ENCODE assay signal across 1 cellular context in genomic region chr16:31333686-31334649, GRCh38.
A peak's percentile ranks its signal among the peaks of the same experiment; 100 is the strongest.
TF ChIP-seq lines count a peak whose summit lies in the region.

No MANE protein-coding gene starts in this region.

TF ChIP-seq in K562, 482 proteins besides CTCF, POLR2A, EP300 and RAD21 (continued from another document):
- no peak for TF ChIP-seq ZNF609 (CRISPR knock-in tag; IDR thresholded peaks at IDR 0.05; ENCODE audit: borderline replicate concordance)
- TF ChIP-seq DEAF1 (CRISPR knock-in tag; IDR thresholded peaks at IDR 0.05) = peak; percentile 55
- no peak for TF ChIP-seq RNF2 (IDR thresholded peaks at IDR 0.05)
- no peak for TF ChIP-seq ZNF134 (CRISPR knock-in tag; conservative IDR thresholded peaks at IDR 0.05)
- TF ChIP-seq C11orf30 (IDR thresholded peaks at IDR 0.05; ENCODE audit: low read depth) = no peak
- TF ChIP-seq ILF3 (IDR thresholded peaks at IDR 0.05; ENCODE audit: borderline replicate concordance) = no peak
- TF ChIP-seq ZNF239 (CRISPR knock-in tag; IDR thresholded peaks at IDR 0.05) = no peak
- TF ChIP-seq TFAP4 (CRISPR knock-in tag; IDR thresholded peaks at IDR 0.05; ENCODE audit: borderline replicate concordance) = 0 out of 2 replicates have a peak, but pooled peaks have one; percentile 17
- TF ChIP-seq NFRKB (IDR thresholded peaks at IDR 0.05; ENCODE audit: low read depth) = no peak
- peak; percentile 28; the same call in 1 of the 2 replicates for TF ChIP-seq CTBP1 (IDR thresholded peaks at IDR 0.05; ENCODE audit: borderline replicate concordance)
- no peak for TF ChIP-seq TGIF2 (CRISPR knock-in tag; IDR thresholded peaks at IDR 0.05)
- TF ChIP-seq STAG1 (CRISPR knock-in tag; IDR thresholded peaks at IDR 0.05; ENCODE audit: borderline replicate concordance) = peak; percentile 87; the same call in 1 of the 2 replicates
- TF ChIP-seq RCOR1 (IDR thresholded peaks at IDR 0.05; ENCODE audit: borderline replicate concordance in 1 of 2, low read depth in 2 of 2, low read length in 2 of 2) = peak in 1 of 2 experiments; percentile 40; a peak in 1 of 4 replicates
- peak; percentile 90 for TF ChIP-seq ZNF512 (tag; IDR thresholded peaks at IDR 0.05)
- no peak for TF ChIP-seq TOE1 (IDR thresholded peaks at IDR 0.05; ENCODE audit: borderline replicate concordance)
- no peak for TF ChIP-seq TOE1 (CRISPR knock-in tag; IDR thresholded peaks at IDR 0.05; ENCODE audit: borderline replicate concordance, low read depth)
- no peak for TF ChIP-seq ZNF174 (CRISPR knock-in tag; IDR thresholded peaks at IDR 0.05)
TF ChIP-seq in K562: peak in this region for 7.
